11 cellular contexts compared by ENCODE assay signal in the genomic region with DNA sequence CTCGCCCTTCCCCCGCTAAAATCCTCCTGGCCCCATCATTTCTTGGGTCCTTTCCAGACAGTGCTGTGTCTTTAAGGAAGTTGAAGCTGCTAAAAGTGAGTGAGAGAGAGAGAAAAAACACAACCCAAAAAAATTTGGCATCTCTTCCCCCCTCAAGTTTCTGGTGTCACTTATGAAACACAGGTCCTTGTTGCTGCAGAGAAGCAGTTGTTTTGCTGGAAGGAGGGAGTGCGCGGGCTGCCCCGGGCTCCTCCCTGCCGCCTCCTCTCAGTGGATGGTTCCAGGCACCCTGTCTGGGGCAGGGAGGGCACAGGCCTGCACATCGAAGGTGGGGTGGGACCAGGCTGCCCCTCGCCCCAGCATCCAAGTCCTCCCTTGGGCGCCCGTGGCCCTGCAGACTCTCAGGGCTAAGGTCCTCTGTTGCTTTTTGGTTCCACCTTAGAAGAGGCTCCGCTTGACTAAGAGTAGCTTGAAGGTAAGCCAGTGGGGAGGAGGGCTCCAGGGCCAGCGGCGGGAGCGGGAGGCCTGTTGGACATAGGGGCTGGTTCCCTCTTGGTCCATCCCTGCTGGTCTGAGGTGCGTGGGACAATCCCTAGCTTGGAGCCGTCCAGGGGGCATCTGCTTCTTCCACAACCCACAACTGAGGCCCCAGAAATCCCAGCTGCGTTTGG. TPM values are rescaled to one million over a fixed set of nuclear protein-coding genes. Genes with fewer than 3 reads are reported as not detected.
DNase-seq lines count a peak whose midpoint lies in the region; ATAC-seq and TF ChIP-seq lines count a peak whose summit lies in the region.
"Had no signal": no experiment of that assay in that cellular context is flagged by ENCODE, and none has a peak within 500 bp of the region (broad histone marks: within the 10 kb centered on the region; RNA-seq: fewer than 3 reads in every experiment).

A gene with protein sequence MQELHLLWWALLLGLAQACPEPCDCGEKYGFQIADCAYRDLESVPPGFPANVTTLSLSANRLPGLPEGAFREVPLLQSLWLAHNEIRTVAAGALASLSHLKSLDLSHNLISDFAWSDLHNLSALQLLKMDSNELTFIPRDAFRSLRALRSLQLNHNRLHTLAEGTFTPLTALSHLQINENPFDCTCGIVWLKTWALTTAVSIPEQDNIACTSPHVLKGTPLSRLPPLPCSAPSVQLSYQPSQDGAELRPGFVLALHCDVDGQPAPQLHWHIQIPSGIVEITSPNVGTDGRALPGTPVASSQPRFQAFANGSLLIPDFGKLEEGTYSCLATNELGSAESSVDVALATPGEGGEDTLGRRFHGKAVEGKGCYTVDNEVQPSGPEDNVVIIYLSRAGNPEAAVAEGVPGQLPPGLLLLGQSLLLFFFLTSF (plus strand): TSS at position 166 of the 671 bp plus-strand sequence. CDS start 1,149 bp downstream, outside the sequence.

- TF ChIP-seq CTCF in ascending aorta (IDR thresholded peaks at IDR 0.05) (no peak), psoas muscle (IDR thresholded peaks at IDR 0.05) (no peak)

- 38 to 41% (median 39%) methylated on average over 16 to 17 of the region's 17 CpGs for WGBS in psoas muscle, 3 donors

- no peak within 1 kb of the TSS for H3K27ac Mint-ChIP-seq in T-helper 2 cell treated with Interferon-gamma antibody and Interleukin-4, amounts not matched to agents 5 μg/mL and 100 μg/mL, for 36 hours
- H3K27ac Mint-ChIP-seq: activated T-cell treated with anti-CD3 and anti-CD28 coated beads, Interleukin-2, amount 50 U/mL, for 72 hours had no signal

- H3K4me1 ChIP-seq in ascending aorta (peaks cover 38 to 62% of the 10 kb centered on the region in 2 donors), psoas muscle (peaks cover 3% of the 10 kb centered on the region)

- H3K4me1 Mint-ChIP-seq in T-helper 2 cell treated with Interferon-gamma antibody and Interleukin-4, amounts not matched to agents 5 μg/mL and 100 μg/mL, for 36 hours (ENCODE audit: low read depth): no peaks in the 10 kb centered on the region

- intact Hi-C loops in ascending aorta (cut with DNase I): loop anchor here (2.0 kb wide), 1 partner anchor 17 kb away; no protein-coding TSS in a partner anchor
- intact Hi-C loops in left ventricle myocardium superior (cut with micrococcal nuclease): no loop called here
- intact Hi-C loops in psoas muscle (cut with DNase I): no loop called here

- H3K4me3 ChIP-seq in ascending aorta (peak within 1 kb of the TSS; percentile 51 to 57), psoas muscle (peak within 1 kb of the TSS; percentile 34)

- H3K36me3 Mint-ChIP-seq in T-helper 2 cell treated with Interferon-gamma antibody and Interleukin-4, amounts not matched to agents 5 μg/mL and 100 μg/mL, for 36 hours (ENCODE audit: low read depth): no peaks in the 10 kb centered on the region

- H3K36me3 ChIP-seq in ascending aorta (peaks cover 0 to 7% of the 10 kb centered on the region in 2 donors), psoas muscle (ENCODE audit: insufficient read depth in 1 of 2, low read depth in 1 of 2) (no peaks in the 10 kb centered on the region)

- H3K9me3 Mint-ChIP-seq in T-helper 2 cell treated with Interferon-gamma antibody and Interleukin-4, amounts not matched to agents 5 μg/mL and 100 μg/mL, for 36 hours: no peaks in the 10 kb centered on the region
- H3K9me3 Mint-ChIP-seq: activated T-cell treated with anti-CD3 and anti-CD28 coated beads, Interleukin-2, amount 50 U/mL, for 72 hours had no signal

- peak; percentile 81 for DNase-seq in AG20443 (ENCODE audit: low spot score)
- no peak for DNase-seq in ascending aorta (ENCODE audit: low spot score in 2 of 2)
- peak; percentile 66 for DNase-seq in left ventricle myocardium superior
- DNase-seq in psoas muscle: peak in 1 of 2 donors; percentile 72
- no peak for DNase-seq in putamen (ENCODE audit: low spot score)
- DNase-seq in T-helper 2 cell treated with Interferon-gamma antibody and Interleukin-4, amounts not matched to agents 5 μg/mL and 100 μg/mL, for 36 hours (ENCODE audit: low spot score): no peak
- DNase-seq: activated T-cell treated with anti-CD3 and anti-CD28 coated beads, Interleukin-2, amount 50 U/mL, for 72 hours; COR-L47; hippocampal formation had no signal

- H3K9me3 ChIP-seq in ascending aorta (no peaks in the 10 kb centered on the region), psoas muscle (no peaks in the 10 kb centered on the region)

- ATAC-seq in left ventricle myocardium superior (peak; percentile 79), psoas muscle (peak in 3 of 4 donors; percentile 33 to 71 (median 38)), GM21381 (IDR thresholded peaks at IDR 0.05; ENCODE audit: unreplicated experiment) (no peak), GM19328 (IDR thresholded peaks at IDR 0.05; ENCODE audit: unreplicated experiment) (no peak)
- ATAC-seq: activated T-cell treated with anti-CD3 and anti-CD28 coated beads, Interleukin-2, amount 50 U/mL, for 72 hours had no signal

- H3K27me3 ChIP-seq in ascending aorta: no peaks in the 10 kb centered on the region
- H3K27me3 ChIP-seq in psoas muscle (ENCODE audit: insufficient read depth in 3 of 3, low read length in 2 of 3): peaks cover 0 to 5% (median 5%) of the 10 kb centered on the region in 3 donors

- peaks cover 2% of the 10 kb centered on the region for H3K27me3 Mint-ChIP-seq in T-helper 2 cell treated with Interferon-gamma antibody and Interleukin-4, amounts not matched to agents 5 μg/mL and 100 μg/mL, for 36 hours (ENCODE audit: low read depth)

- H3K27ac ChIP-seq in ascending aorta (peak within 1 kb of the TSS; percentile 83 to 85), psoas muscle (peak within 1 kb of the TSS; percentile 53)

- H3K4me3 Mint-ChIP-seq in T-helper 2 cell treated with Interferon-gamma antibody and Interleukin-4, amounts not matched to agents 5 μg/mL and 100 μg/mL, for 36 hours: no peak within 1 kb of the TSS
- H3K4me3 Mint-ChIP-seq: activated T-cell treated with anti-CD3 and anti-CD28 coated beads, Interleukin-2, amount 50 U/mL, for 72 hours had no signal

RNA-seq across cellular contexts. Expression of the gene that starts here (rescaled TPM):
- 211 TPM for total RNA-seq in ascending aorta
- 11.1 TPM for total RNA-seq in left ventricle myocardium superior
- total RNA-seq in psoas muscle: 10 to 100 TPM in 2 of 4 donors, 1 to 10 TPM in 2; 2.6 to 18.0 (median 7.8) TPM
- polyA plus RNA-seq in psoas muscle: 1 to 10 TPM; 2.6 to 4.1 (median 4.1) TPM

Comparison
In these comparisons a context has a peak if more than half of its experiments do, and no peak if none do; other contexts are left out.
1. RNA of the gene that starts here (total RNA-seq): 211 TPM in ascending aorta (single experiment); 11.1 TPM in left ventricle myocardium superior (single experiment) and 2.6 to 18.0 TPM in psoas muscle; every median in the first group is over 10 times any median in the second.
2. DNase-seq: peak in AG20443 (single experiment) and left ventricle myocardium superior (single experiment); none in ascending aorta (0 of 2), putamen (single experiment) and T-helper 2 cell treated with Interferon-gamma antibody and Interleukin-4, amounts not matched to agents 5 μg/mL and 100 μg/mL, for 36 hours (single experiment).
3. ATAC-seq: peak in left ventricle myocardium superior (single experiment) and psoas muscle (3 of 4); none in GM21381 (single experiment) and GM19328 (single experiment).